In genomic region chr14:102911991-102912761, GRCh38 we compare ENCODE assay signal across 19 cellular contexts. TPM values are rescaled to one million over a fixed set of nuclear protein-coding genes. Genes with fewer than 3 reads are reported as not detected.
DNase-seq lines count a peak whose midpoint lies in the region; ATAC-seq, FAIRE-seq and TF ChIP-seq lines count a peak whose summit lies in the region.
"Had no signal": no experiment of that assay in that cellular context is flagged by ENCODE, and none has a peak within 500 bp of the region (broad histone marks: within the 10 kb centered on the region; RNA-seq: fewer than 3 reads in every experiment).

No MANE protein-coding gene starts in this region.

- no peaks in the 10 kb centered on the region for H3K9me3 ChIP-seq in IMR-90 (ENCODE audit: control insufficient read depth, insufficient read depth, low read length)
- peaks cover 0 to 3% of the 10 kb centered on the region in 2 donors for H3K9me3 ChIP-seq in neuronal stem cell (replicated peaks in 1 of 2; ENCODE audit: control insufficient read depth in 2 of 2, insufficient read depth in 1 of 2, low read depth in 1 of 2, low read length in 2 of 2)
- no peaks in the 10 kb centered on the region for H3K9me3 ChIP-seq in aorta (ENCODE audit: control insufficient read depth, low read length)
- no peaks in the 10 kb centered on the region for H3K9me3 ChIP-seq in small intestine (ENCODE audit: control insufficient read depth, low read depth)

- H3K27me3 ChIP-seq in IMR-90 (ENCODE audit: control insufficient read depth, insufficient read depth, low read length) (no peaks in the 10 kb centered on the region), neuronal stem cell (ENCODE audit: control insufficient read depth in 3 of 3, insufficient read depth in 3 of 3, low read depth in 1 of 3, low read length in 3 of 3) (no peaks in the 10 kb centered on the region), aorta (ENCODE audit: control insufficient read depth in 1 of 2, insufficient read depth in 2 of 2, low read length in 1 of 2) (no peaks in the 10 kb centered on the region), small intestine (ENCODE audit: control insufficient read depth in 2 of 2, insufficient read depth in 2 of 2, low read length in 2 of 2) (no peaks in the 10 kb centered on the region)

- 0 out of 2 replicates have a peak, but pooled peaks cover 2% of the 10 kb centered on the region for H3K9me1 ChIP-seq in IMR-90 (ENCODE audit: insufficient read depth, low read length)

- no peak overlapping the region for H2BK120ac ChIP-seq in IMR-90 (ENCODE audit: low read depth, low read length)
- no peak overlapping the region for H2BK120ac ChIP-seq in neuronal stem cell (ENCODE audit: low read depth, low read length)

- dilution Hi-C loops in IMR-90 (cut with HindIII; ENCODE audit: low sequenced_read_pairs, unreplicated experiment), result no loop called here

- TF ChIP-seq CTCF in natural killer cell (IDR thresholded peaks at IDR 0.05) (no peak), IMR-90 (conservative IDR thresholded peaks at IDR 0.05; ENCODE audit: low read depth, low read length) (no peak)

- H3K4me3 Mint-ChIP-seq in natural killer cell treated with Interleukin-12 subunit alpha and Interleukin-12 subunit beta and Interleukin-15 and Interleukin-18, amount 100 ng/mL, for 72 hours, result no peak overlapping the region
- no peak overlapping the region for H3K4me3 Mint-ChIP-seq in natural killer cell

- H4K5ac ChIP-seq in IMR-90 (ENCODE audit: low read depth, low read length), result no peak overlapping the region

- H3K56ac ChIP-seq in IMR-90 (ENCODE audit: extremely low read depth, insufficient read depth, low read length), result no peak overlapping the region

- intact Hi-C loops in natural killer cell (cut with micrococcal nuclease) (loop anchor here (10.0 kb wide), 1 partner anchor 137 kb away; the partner anchor contains the start of gene TRAF3), IMR-90 (cut with micrococcal nuclease) (loop anchor here (10.0 kb wide), 1 partner anchor 317 kb away; the partner anchor contains the start of gene RCOR1), aorta (cut with DNase I) (loop anchor here in 1 of 2 donors (10.0 kb wide), 1 partner anchor 217 kb away; no protein-coding TSS in a partner anchor)

- H3K9ac ChIP-seq in IMR-90 (ENCODE audit: low read depth, low read length) (no peak overlapping the region), neuronal stem cell (ENCODE audit: low read depth, low read length, poor library complexity) (peak overlapping the region; percentile 60)

- H3K27ac ChIP-seq in IMR-90 (ENCODE audit: insufficient read depth, low read length), result no peak overlapping the region
- H3K27ac ChIP-seq in neuronal stem cell (replicated peaks; ENCODE audit: low read length), result no peak overlapping the region
- H3K27ac ChIP-seq in aorta (ENCODE audit: low read depth in 1 of 2, low read length in 2 of 2), result no peak overlapping the region
- no peak overlapping the region for H3K27ac ChIP-seq in small intestine (ENCODE audit: low read depth in 1 of 2, low read length in 1 of 2)
- H3K27ac ChIP-seq: C4-2B had no signal

- no peak for FAIRE-seq in small intestine (lab: Jason Lieb, UNC)

- H4K91ac ChIP-seq in IMR-90 (ENCODE audit: insufficient read depth, low read depth, low read length) (no peak overlapping the region), neuronal stem cell (ENCODE audit: low read depth, low read length, poor library complexity) (no peak overlapping the region)

- H3K4me3 ChIP-seq in IMR-90 (ENCODE audit: insufficient read depth, low read depth, low read length), result no peak overlapping the region
- H3K4me3 ChIP-seq in neuronal stem cell (ENCODE audit: low read length in 2 of 2), result no peak overlapping the region
- no peak overlapping the region for H3K4me3 ChIP-seq in aorta (ENCODE audit: low read length in 2 of 2)
- H3K4me3 ChIP-seq in small intestine (ENCODE audit: low read depth in 1 of 2, low read length in 2 of 2), result no peak overlapping the region
- H3K4me3 ChIP-seq: SK-N-MC had no signal

- no peaks in the 10 kb centered on the region; the same call in 1 of the 2 replicates for H4K20me1 ChIP-seq in IMR-90 (ENCODE audit: insufficient read depth, low read length)

- H4K8ac ChIP-seq in IMR-90 (ENCODE audit: low read depth in 2 of 2, low read length in 2 of 2) (no peak overlapping the region), neuronal stem cell (ENCODE audit: low read depth, low read length) (peak overlapping the region; percentile 86)

- in situ Hi-C loops in IMR-90 (cut with MboI; ENCODE audit: low sequenced_read_pairs), result loop anchor here (10.0 kb wide), 2 partner anchors 137 to 217 kb away; partner anchors contain the start of gene TRAF3

- H2AFZ ChIP-seq in IMR-90 (replicated peaks; ENCODE audit: low read length, poor library complexity) (peak overlapping the region; percentile 43), neuronal stem cell (ENCODE audit: low read length) (no peak overlapping the region)

- no peak overlapping the region for H3K27ac Mint-ChIP-seq in natural killer cell treated with Interleukin-12 subunit alpha and Interleukin-12 subunit beta and Interleukin-15 and Interleukin-18, amount 100 ng/mL, for 72 hours
- no peak overlapping the region for H3K27ac Mint-ChIP-seq in natural killer cell

- H2BK12ac ChIP-seq in neuronal stem cell (ENCODE audit: low read length), result no peak overlapping the region

- no peak for TF ChIP-seq RAD21 in IMR-90 (IDR thresholded peaks at IDR 0.05; ENCODE audit: low read length)

- H2AK5ac ChIP-seq in IMR-90 (ENCODE audit: low read depth, low read length) (0 out of 2 replicates have a peak overlapping the region, but pooled peaks have one; percentile 28), neuronal stem cell (ENCODE audit: low read depth, low read length) (peak overlapping the region; percentile 92)

- POLR2A ChIA-PET in IMR-90 (lab: Charles Lee; ENCODE audit: unreplicated experiment), result interaction anchor here (0.6 kb wide), 1 partner anchor 199 kb away, joined by 11 read pairs; no protein-coding TSS in a partner anchor

- no peak overlapping the region for H2BK15ac ChIP-seq in IMR-90 (ENCODE audit: low read depth, low read length)
- H2BK15ac ChIP-seq in neuronal stem cell (ENCODE audit: low read length), result no peak overlapping the region

- H2AK9ac ChIP-seq in IMR-90 (replicated peaks; ENCODE audit: low read depth, low read length, poor library complexity), result peak overlapping the region; percentile 70

- H3K4me1 Mint-ChIP-seq in natural killer cell treated with Interleukin-12 subunit alpha and Interleukin-12 subunit beta and Interleukin-15 and Interleukin-18, amount 100 ng/mL, for 72 hours (ENCODE audit: low read depth in 2 of 2), result no peaks in the 10 kb centered on the region
- H3K4me1 Mint-ChIP-seq in natural killer cell, result no peaks in the 10 kb centered on the region

- H3K9me3 Mint-ChIP-seq in natural killer cell treated with Interleukin-12 subunit alpha and Interleukin-12 subunit beta and Interleukin-15 and Interleukin-18, amount 100 ng/mL, for 72 hours, result no peaks in the 10 kb centered on the region
- no peaks in the 10 kb centered on the region for H3K9me3 Mint-ChIP-seq in natural killer cell

- H3K27me3 Mint-ChIP-seq in natural killer cell treated with Interleukin-12 subunit alpha and Interleukin-12 subunit beta and Interleukin-15 and Interleukin-18, amount 100 ng/mL, for 72 hours, result no peaks in the 10 kb centered on the region
- H3K27me3 Mint-ChIP-seq in natural killer cell (ENCODE audit: low read depth in 2 of 2), result no peaks in the 10 kb centered on the region

- CTCF ChIA-PET in IMR-90 (lab: Yijun Ruan, JAX), result interaction anchor here (1.1 kb wide), 1 partner anchor 210 kb away, joined by 4 read pairs; no protein-coding TSS in a partner anchor

- H2BK5ac ChIP-seq in IMR-90 (ENCODE audit: low read depth, low read length, poor library complexity, severe bottlenecking) (no peak overlapping the region), neuronal stem cell (ENCODE audit: low read length) (no peak overlapping the region)

- 92% methylated on average over 10 of the region's 21 CpGs; no CpG with 5 or more reads in 1 of the 2 experiments for WGBS in IMR-90 (ENCODE audit: extremely low coverage in 2 of 2, insufficient read length in 1 of 2), 2 experiments
- WGBS in neuronal stem cell (ENCODE audit: extremely low coverage in 2 of 2, insufficient read length in 2 of 2, insufficient replicate concordance in 1 of 2), 2 donors, result no CpG with 5 or more reads among the region's 21 CpGs
- 94 to 95% methylated on average over 21 of the region's 21 CpGs for WGBS in aorta, 2 donors
- WGBS in small intestine, 3 donors, result 92 to 95% (median 92%) methylated on average over 19 to 21 of the region's 21 CpGs

- no peaks in the 10 kb centered on the region for H3K36me3 ChIP-seq in IMR-90 (ENCODE audit: control insufficient read depth, insufficient read depth, low read length)
- peaks cover 2 to 12% of the 10 kb centered on the region in 2 donors for H3K36me3 ChIP-seq in neuronal stem cell (replicated peaks in 1 of 2; ENCODE audit: control insufficient read depth in 2 of 2, insufficient read depth in 2 of 2, low read length in 2 of 2)
- no peaks in the 10 kb centered on the region for H3K36me3 ChIP-seq in aorta (ENCODE audit: control insufficient read depth in 1 of 2, insufficient read depth in 2 of 2, low read length in 1 of 2)
- no peaks in the 10 kb centered on the region for H3K36me3 ChIP-seq in small intestine (ENCODE audit: control insufficient read depth in 2 of 2, insufficient read depth in 2 of 2, low read length in 2 of 2)

- H3K4me2 ChIP-seq in IMR-90 (ENCODE audit: low read depth, low read length) (no peak overlapping the region), neuronal stem cell (ENCODE audit: insufficient read depth, low read length, poor library complexity, severe bottlenecking) (no peak overlapping the region)

- H3K14ac ChIP-seq in IMR-90 (replicated peaks; ENCODE audit: low read depth, low read length), result no peak overlapping the region
- no peak overlapping the region for H3K14ac ChIP-seq in neuronal stem cell (ENCODE audit: low read length)

- H2BK20ac ChIP-seq in IMR-90 (ENCODE audit: low read depth, low read length), result no peak overlapping the region

- no peak overlapping the region for H3K18ac ChIP-seq in IMR-90 (ENCODE audit: low read depth, low read length)
- H3K18ac ChIP-seq in neuronal stem cell (ENCODE audit: low read length), result peak overlapping the region; percentile 83

- TF ChIP-seq POLR2A in IMR-90 (IDR thresholded peaks at IDR 0.05; ENCODE audit: low read depth, low read length), result no peak

- no peaks in the 10 kb centered on the region for H3K36me3 Mint-ChIP-seq in natural killer cell treated with Interleukin-12 subunit alpha and Interleukin-12 subunit beta and Interleukin-15 and Interleukin-18, amount 100 ng/mL, for 72 hours
- H3K36me3 Mint-ChIP-seq in natural killer cell, result no peaks in the 10 kb centered on the region

- H3K4me1 ChIP-seq in IMR-90 (ENCODE audit: control insufficient read depth, insufficient read depth, low read length) (no peaks in the 10 kb centered on the region), neuronal stem cell (ENCODE audit: control insufficient read depth in 2 of 2, insufficient read depth in 1 of 2, low read depth in 1 of 2, low read length in 2 of 2) (no peaks in the 10 kb centered on the region), aorta (ENCODE audit: control insufficient read depth in 1 of 2, insufficient read depth in 2 of 2, low read length in 2 of 2) (no peaks in the 10 kb centered on the region), small intestine (ENCODE audit: control insufficient read depth in 2 of 2, insufficient read depth in 1 of 2, low read depth in 1 of 2, low read length in 1 of 2) (no peaks in the 10 kb centered on the region)

- DNase-seq in natural killer cell treated with Interleukin-12 subunit alpha and Interleukin-12 subunit beta and Interleukin-15 and Interleukin-18, amount 100 ng/mL, for 72 hours (ENCODE audit: low spot score), result peak; percentile 29
- DNase-seq in natural killer cell, result no peak
- DNase-seq in IMR-90, result no peak
- no peak for DNase-seq in neuronal stem cell (ENCODE audit: low spot score)
- DNase-seq in aorta, result peak; percentile 41 to 49
- DNase-seq in midbrain (lab: John Stamatoyannopoulos, UW), result no peak
- DNase-seq in SHP77 (lab: John Stamatoyannopoulos, UW), result no peak
- DNase-seq in small intestine, result no peak
- DNase-seq: GF-D8, KG1, NCI-H1048, NCI-H1436 treated with DMSO at 0.1 percent for 48 hours, NCI-H2029 treated with DMSO at 0.1 percent for 48 hours, NCI-H2171 treated with DMSO at 0.1 percent for 48 hours, NCI-H82 had no signal

- H3K23ac ChIP-seq in IMR-90 (ENCODE audit: low read depth, low read length), result no peak overlapping the region
- H3K23ac ChIP-seq in neuronal stem cell (ENCODE audit: low read depth, low read length, poor library complexity), result peak overlapping the region; percentile 53

- no peak for ATAC-seq in natural killer cell treated with Interleukin-12 subunit alpha and Interleukin-12 subunit beta and Interleukin-15 and Interleukin-18, amount 100 ng/mL, for 72 hours
- no peak for ATAC-seq in natural killer cell
- ATAC-seq in IMR-90 (ENCODE audit: low read depth), result no peak
- no peak for ATAC-seq in aorta (ENCODE audit: low FRiP score)

- BruUV-seq in IMR-90 (replicated peaks; lab: Mats Ljungman, UMichigan), result no TSS peak

- no peak overlapping the region for H3K4ac ChIP-seq in IMR-90 (ENCODE audit: low read depth, low read length)
- peak overlapping the region; percentile 81 for H3K4ac ChIP-seq in neuronal stem cell (ENCODE audit: low read length)

- H3K79me1 ChIP-seq in IMR-90 (ENCODE audit: low read depth in 1 of 2, low read length in 2 of 2), result no peaks in the 10 kb centered on the region
- H3K79me1 ChIP-seq in neuronal stem cell (ENCODE audit: low read depth, low read length), result peaks cover 1% of the 10 kb centered on the region

RNA-seq across cellular contexts. Expression of gene AMN, which starts 10.3 kb away (rescaled TPM):
- 1 to 10 TPM in 1 of 2 donors, under 1 TPM in 1; 0.21 to 1.0 TPM for total RNA-seq in natural killer cell treated with Interleukin-12 subunit alpha and Interleukin-12 subunit beta and Interleukin-15 and Interleukin-18, amount 100 ng/mL, for 72 hours
- 1 to 10 TPM in 2 of 3 donors, under 1 TPM in 1; 0.24 to 2.4 (median 2.0) TPM for total RNA-seq in natural killer cell
- total RNA-seq in IMR-90 (2012; rRNA removed), result under 0.01 TPM in 1 of 2 replicates, not detected in the other
- polyA plus RNA-seq in IMR-90 (2012; rRNA removed), result 0.11 and 0.24 TPM in 2 replicates
- 0.08 and 0.37 TPM in 2 replicates for polyA plus RNA-seq in IMR-90 (2012; cell fraction: cytosol; rRNA removed)
- 0.95 and 3.4 TPM in 2 replicates for polyA plus RNA-seq in IMR-90 (2012; cell fraction: nucleus; rRNA removed; ENCODE audit: low replicate concordance)
- 0.46 TPM for polyA plus RNA-seq in neuronal stem cell (2013, experiment 1 of 2)
- polyA plus RNA-seq in neuronal stem cell (2013, experiment 2 of 2), result 0.28 TPM
- total RNA-seq in aorta, result under 1 TPM; 0.16 to 0.48 TPM
- polyA plus RNA-seq in aorta, result 1 to 10 TPM in 1 of 2 donors, under 1 TPM in 1; 0.20 to 8.8 TPM
- polyA plus RNA-seq in small intestine, result 100 to 1,000 TPM in 2 of 3 donors, 10 to 100 TPM in 1; 71.0 to 443 (median 361) TPM
- total RNA-seq: H4, M059J had no signal

Comparison
In these comparisons a context has a peak if more than half of its experiments do, and no peak if none do; other contexts are left out.
1. DNase-seq: peak in natural killer cell treated with Interleukin-12 subunit alpha and Interleukin-12 subunit beta and Interleukin-15 and Interleukin-18, amount 100 ng/mL, for 72 hours (single experiment) and aorta (2 of 2); none in natural killer cell (single experiment), IMR-90 (single experiment), neuronal stem cell (single experiment), midbrain (single experiment), SHP77 (0 of 2) and small intestine (single experiment).